ENCODE assay signal across 8 cellular contexts in the genomic region with DNA sequence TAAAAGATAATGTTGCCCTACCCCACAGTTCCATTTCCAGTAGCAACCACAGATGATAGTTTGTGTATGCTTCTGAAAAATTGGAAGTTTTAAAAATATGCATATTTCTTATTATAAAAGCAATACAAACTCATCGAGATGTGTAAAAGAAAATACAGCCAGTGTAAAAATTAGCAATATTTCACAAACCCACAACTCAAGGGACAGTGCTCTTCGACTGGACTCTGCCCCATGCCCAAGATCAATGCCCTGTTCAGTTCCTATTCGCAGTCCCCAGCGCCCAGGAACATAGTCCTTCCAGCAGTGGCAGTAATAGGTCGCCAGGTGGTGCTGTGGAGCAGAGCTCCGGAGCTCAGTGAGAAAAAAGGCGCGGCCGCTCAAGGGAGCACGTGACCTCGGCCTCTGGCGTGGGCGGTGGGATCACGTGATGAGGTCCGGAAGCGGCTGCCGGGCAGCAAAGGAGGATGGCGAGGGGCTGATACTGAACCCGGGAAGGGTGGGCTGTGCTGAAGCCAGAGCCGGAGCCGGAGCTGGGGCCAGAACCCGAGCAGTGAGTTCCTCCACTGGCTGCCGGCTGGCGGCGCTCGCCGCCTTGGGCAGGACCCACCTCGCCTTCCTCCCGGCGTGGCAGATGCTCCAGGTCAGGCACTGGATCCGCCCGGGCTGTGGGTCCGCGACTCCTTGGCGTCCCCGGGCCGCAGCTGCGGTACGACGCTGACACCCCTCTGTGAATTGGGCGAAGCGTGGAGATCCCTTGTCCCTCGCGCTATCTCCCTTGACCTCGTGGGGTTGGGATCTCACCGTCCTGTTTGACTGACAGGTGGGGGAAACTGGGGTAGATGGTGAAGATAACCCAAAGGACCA. TPM values are rescaled to one million over a fixed set of nuclear protein-coding genes. Genes with fewer than 3 reads are reported as not detected.
DNase-seq lines count a peak whose midpoint lies in the region; ATAC-seq and FAIRE-seq lines count a peak whose summit lies in the region.

A gene (plus strand): TSS at position 430 of the 864 bp plus-strand sequence. CDS start 11,190 bp downstream, outside the sequence.

- peak within 1 kb of the TSS; percentile 54 for H3K27ac ChIP-seq in mesodermal cell (ENCODE audit: low read depth, low read length, severe bottlenecking)

- no peaks in the 10 kb centered on the region for H3K36me3 ChIP-seq in mesodermal cell (ENCODE audit: control insufficient read depth, insufficient read depth, low read length)

- H3K4me3 ChIP-seq in mesodermal cell (ENCODE audit: extremely low read depth, insufficient read depth, low read length, poor library complexity, severe bottlenecking), result peak within 1 kb of the TSS; percentile 57

- FAIRE-seq in HTR-8/SVneo (lab: Jason Lieb, UNC), result peak; percentile 58
- FAIRE-seq in endometrium (lab: Jason Lieb, UNC), result peak; percentile 77

- peak; percentile 92 for DNase-seq in D341Med (ENCODE audit: low spot score)
- DNase-seq in HTR-8/SVneo (ENCODE audit: insufficient read length, low spot score), result peak; percentile 89
- DNase-seq in NOMO-1 (lab: John Stamatoyannopoulos, UW; ENCODE audit: unreplicated experiment in 2 of 2), result peak; percentile 89 to 91
- peak; percentile 72 for DNase-seq in activated CD8-positive, alpha-beta memory T cell treated with anti-CD3 and anti-CD28 coated beads, Interleukin-2, amount 50 U/mL, for 1 hour (ENCODE audit: extremely low read depth)
- peak; percentile 83 to 90 for DNase-seq in stimulated activated CD8-positive, alpha-beta memory T cell treated with anti-CD3 and anti-CD28 coated beads, Interleukin-15, amount 100 ng/mL, for 4 hours (ENCODE audit: low read depth in 2 of 2)

- H3K4me1 ChIP-seq in mesodermal cell (ENCODE audit: control insufficient read depth, insufficient read depth, low read length, poor library complexity, severe bottlenecking), result peaks cover 9% of the 10 kb centered on the region

- no peaks in the 10 kb centered on the region for H3K9me3 ChIP-seq in mesodermal cell (ENCODE audit: control insufficient read depth, low read length)

- ATAC-seq in GM21367 (IDR thresholded peaks at IDR 0.05; ENCODE audit: unreplicated experiment), result peak; percentile 86

- 0 to 2% methylated on average over 35 to 38 of the region's 46 CpGs for WGBS in mesodermal cell (ENCODE audit: insufficient coverage in 2 of 2), 2 experiments

RNA-seq across cellular contexts. Expression of the gene that starts here (rescaled TPM):
- polyA plus RNA-seq in mesodermal cell (2013, experiment 1 of 2), result 3.9 TPM
- 4.0 TPM for polyA plus RNA-seq in mesodermal cell (2013, experiment 2 of 2)

Comparison
In these comparisons a context has a peak if more than half of its experiments do, and no peak if none do; other contexts are left out.
1. Peak in every context shown above with its lines: DNase-seq, ATAC-seq, H3K4me3 ChIP-seq and H3K27ac ChIP-seq.